9 cellular contexts compared by ENCODE assay signal in genomic region chr16:72501739-72502653, GRCh38.
DNase-seq lines count a peak whose midpoint lies in the region; ATAC-seq and TF ChIP-seq lines count a peak whose summit lies in the region.
"Had no signal": no experiment of that assay in that cellular context is flagged by ENCODE, and none has a peak within 500 bp of the region (broad histone marks: within the 10 kb centered on the region; RNA-seq: fewer than 3 reads in every experiment).

No MANE protein-coding gene starts in this region.

- no peak overlapping the region for H3K4me3 ChIP-seq in BE2C (ENCODE audit: low read depth, low read length)

- no peak overlapping the region for H3K4me3 Mint-ChIP-seq in osteocyte (ENCODE audit: unreplicated experiment)
- H3K4me3 Mint-ChIP-seq in natural killer cell treated with Interleukin-12 subunit alpha and Interleukin-12 subunit beta and Interleukin-15 and Interleukin-18, amount 100 ng/mL, for 72 hours: no peak overlapping the region

- no peaks in the 10 kb centered on the region for H3K36me3 Mint-ChIP-seq in osteocyte (ENCODE audit: unreplicated experiment)
- no peaks in the 10 kb centered on the region for H3K36me3 Mint-ChIP-seq in natural killer cell treated with Interleukin-12 subunit alpha and Interleukin-12 subunit beta and Interleukin-15 and Interleukin-18, amount 100 ng/mL, for 72 hours

- H3K27ac Mint-ChIP-seq in osteocyte (ENCODE audit: unreplicated experiment): peak overlapping the region; percentile 52
- no peak overlapping the region for H3K27ac Mint-ChIP-seq in natural killer cell treated with Interleukin-12 subunit alpha and Interleukin-12 subunit beta and Interleukin-15 and Interleukin-18, amount 100 ng/mL, for 72 hours
- H3K27ac Mint-ChIP-seq: IgD-negative memory B cell had no signal

- DNase-seq in BE2C (peak; percentile 76), NCI-H510A (lab: John Stamatoyannopoulos, UW) (peak; percentile 16), activated T-cell treated with anti-CD3 and anti-CD28 coated beads for 4 hours (peak; percentile 1), foreskin melanocyte (peak; percentile 55), osteocyte (ENCODE audit: extremely low spot score, unreplicated experiment) (peak; percentile 85)
- no peak for DNase-seq in natural killer cell treated with Interleukin-12 subunit alpha and Interleukin-12 subunit beta and Interleukin-15 and Interleukin-18, amount 100 ng/mL, for 72 hours (ENCODE audit: low spot score)

- H3K4me1 ChIP-seq in BE2C: peaks cover 23% of the 10 kb centered on the region

- H3K36me3 ChIP-seq in BE2C: no peaks in the 10 kb centered on the region

- ATAC-seq in GM18858 (IDR thresholded peaks at IDR 0.05; ENCODE audit: unreplicated experiment): peak; percentile 88
- peak; percentile 82 for ATAC-seq in HG03432 (IDR thresholded peaks at IDR 0.05; ENCODE audit: unreplicated experiment)
- ATAC-seq in natural killer cell treated with Interleukin-12 subunit alpha and Interleukin-12 subunit beta and Interleukin-15 and Interleukin-18, amount 100 ng/mL, for 72 hours: no peak

- H3K27me3 ChIP-seq in BE2C: no peaks in the 10 kb centered on the region

- no peaks in the 10 kb centered on the region for H3K9me3 ChIP-seq in BE2C

- H3K9me3 Mint-ChIP-seq in osteocyte (ENCODE audit: unreplicated experiment): no peaks in the 10 kb centered on the region
- H3K9me3 Mint-ChIP-seq in natural killer cell treated with Interleukin-12 subunit alpha and Interleukin-12 subunit beta and Interleukin-15 and Interleukin-18, amount 100 ng/mL, for 72 hours: no peaks in the 10 kb centered on the region
- H3K9me3 Mint-ChIP-seq: IgD-negative memory B cell had no signal

- TF ChIP-seq CTCF in BE2C (IDR thresholded peaks at IDR 0.05; ENCODE audit: low read depth, low read length) (peak; percentile 99), osteocyte (IDR thresholded peaks at IDR 0.05) (peak; percentile 94)

- peaks cover 17% of the 10 kb centered on the region for H3K4me1 Mint-ChIP-seq in osteocyte (ENCODE audit: unreplicated experiment)
- H3K4me1 Mint-ChIP-seq in natural killer cell treated with Interleukin-12 subunit alpha and Interleukin-12 subunit beta and Interleukin-15 and Interleukin-18, amount 100 ng/mL, for 72 hours (ENCODE audit: low read depth in 2 of 2): no peaks in the 10 kb centered on the region
- H3K4me1 Mint-ChIP-seq: IgD-negative memory B cell had no signal

- H3K27me3 Mint-ChIP-seq in osteocyte (ENCODE audit: unreplicated experiment): no peaks in the 10 kb centered on the region
- no peaks in the 10 kb centered on the region for H3K27me3 Mint-ChIP-seq in natural killer cell treated with Interleukin-12 subunit alpha and Interleukin-12 subunit beta and Interleukin-15 and Interleukin-18, amount 100 ng/mL, for 72 hours
- H3K27me3 Mint-ChIP-seq: IgD-negative memory B cell had no signal

Comparison
In these comparisons a context has a peak if more than half of its experiments do, and no peak if none do; other contexts are left out.
1. ATAC-seq: peak in GM18858 (single experiment) and HG03432 (single experiment); none in natural killer cell treated with Interleukin-12 subunit alpha and Interleukin-12 subunit beta and Interleukin-15 and Interleukin-18, amount 100 ng/mL, for 72 hours (0 of 2).